In genomic region chr5:131854134-131854533, GRCh38 we compare ENCODE assay signal across 11 cellular contexts. TPM values are rescaled to one million over a fixed set of nuclear protein-coding genes. Genes with fewer than 3 reads are reported as not detected.
DNase-seq lines count a peak whose midpoint lies in the region; ATAC-seq and TF ChIP-seq lines count a peak whose summit lies in the region.
"Had no signal": no experiment of that assay in that cellular context is flagged by ENCODE, and none has a peak within 500 bp of the region (broad histone marks: within the 10 kb centered on the region; RNA-seq: fewer than 3 reads in every experiment).

No MANE protein-coding gene starts in this region.

- TF ChIP-seq EP300 in SK-N-SH (IDR thresholded peaks at IDR 0.05; ENCODE audit: borderline replicate concordance in 1 of 2, low read depth in 1 of 2, low read length in 1 of 2): no peak

- H3K9me3 ChIP-seq in SK-N-SH: no peaks in the 10 kb centered on the region
- peaks cover 0 to under 1% (median 0%) of the 10 kb centered on the region in 3 donors for H3K9me3 ChIP-seq in tibial artery

- intact Hi-C loops in tibial artery (cut with DNase I; ENCODE audit: low total_unique reads): no loop called here

- CTCF ChIA-PET in SK-N-SH (lab: Yijun Ruan, JAX): interaction anchor here (1.7 kb wide), 1 partner anchor 265 kb away, joined by 3 read pairs; no protein-coding TSS in a partner anchor

- DNase-seq in ELR (ENCODE audit: low read depth) (peak; percentile 72), SK-N-SH (no peak), NCI-H526 treated with DMSO at 0.1 percent for 48 hours (lab: John Stamatoyannopoulos, UW) (no peak), tibial artery (no peak), NCI-H2081 treated with DMSO at 0.1 percent for 48 hours (lab: John Stamatoyannopoulos, UW) (no peak)
- no peak for DNase-seq in activated naive CD8-positive, alpha-beta T cell treated with anti-CD3 and anti-CD28 coated beads, Interleukin-2, amount 50 U/mL, for 24 hours
- DNase-seq: Calu3; NCI-H146; stimulated activated CD8-positive, alpha-beta memory T cell treated with anti-CD3 and anti-CD28 coated beads, Interleukin-4, amount 100 ng/mL, for 48 hours had no signal

- H3F3A ChIP-seq in SK-N-SH (replicated peaks; ENCODE audit: insufficient read depth): no peaks in the 10 kb centered on the region

- TF ChIP-seq CTCF in SK-N-SH (IDR thresholded peaks at IDR 0.05) (no peak), tibial artery (IDR thresholded peaks at IDR 0.05) (no peak)

- no peaks in the 10 kb centered on the region for H3K79me2 ChIP-seq in SK-N-SH (ENCODE audit: insufficient read depth)

- no peak overlapping the region for H2AFZ ChIP-seq in SK-N-SH (ENCODE audit: low read depth)

- H3K27ac Mint-ChIP-seq in activated naive CD8-positive, alpha-beta T cell treated with anti-CD3 and anti-CD28 coated beads, Interleukin-2, amount 50 U/mL, for 24 hours: no peak overlapping the region

- H3K4me3 Mint-ChIP-seq in activated naive CD8-positive, alpha-beta T cell treated with anti-CD3 and anti-CD28 coated beads, Interleukin-2, amount 50 U/mL, for 24 hours: peak overlapping the region; percentile 37

- POLR2A ChIA-PET in SK-N-SH (lab: Yijun Ruan, JAX): no interaction called here

- H3K36me3 ChIP-seq in SK-N-SH (replicated peaks in 1 of 2; ENCODE audit: control insufficient read depth in 1 of 2, insufficient read depth in 2 of 2, low read length in 1 of 2) (no peaks in the 10 kb centered on the region), tibial artery (no peaks in the 10 kb centered on the region)

- no peaks in the 10 kb centered on the region for H3K27me3 Mint-ChIP-seq in activated naive CD8-positive, alpha-beta T cell treated with anti-CD3 and anti-CD28 coated beads, Interleukin-2, amount 50 U/mL, for 24 hours

- H3K9ac ChIP-seq in SK-N-SH: no peak overlapping the region

- peaks cover 4% of the 10 kb centered on the region for H3K36me3 Mint-ChIP-seq in activated naive CD8-positive, alpha-beta T cell treated with anti-CD3 and anti-CD28 coated beads, Interleukin-2, amount 50 U/mL, for 24 hours (ENCODE audit: low read depth)

- no peak for TF ChIP-seq RAD21 in SK-N-SH (IDR thresholded peaks at IDR 0.05; ENCODE audit: low read length)

- peaks cover 14% of the 10 kb centered on the region for H3K4me1 Mint-ChIP-seq in activated naive CD8-positive, alpha-beta T cell treated with anti-CD3 and anti-CD28 coated beads, Interleukin-2, amount 50 U/mL, for 24 hours

- peaks cover 16% of the 10 kb centered on the region for H3K9me3 Mint-ChIP-seq in activated naive CD8-positive, alpha-beta T cell treated with anti-CD3 and anti-CD28 coated beads, Interleukin-2, amount 50 U/mL, for 24 hours

- H3K4me1 ChIP-seq in SK-N-SH (ENCODE audit: control insufficient read depth in 1 of 2, insufficient read depth in 2 of 2, low read depth in 1 of 2, low read length in 1 of 2): no peaks in the 10 kb centered on the region
- no peaks in the 10 kb centered on the region for H3K4me1 ChIP-seq in tibial artery

- ATAC-seq in GM21381 (IDR thresholded peaks at IDR 0.05; ENCODE audit: unreplicated experiment): peak; percentile 71
- peak; percentile 87 for ATAC-seq in HG03354 (IDR thresholded peaks at IDR 0.05; ENCODE audit: poor library complexity, severe bottlenecking, unreplicated experiment)
- ATAC-seq in activated naive CD8-positive, alpha-beta T cell treated with anti-CD3 and anti-CD28 coated beads, Interleukin-2, amount 50 U/mL, for 24 hours: peak; percentile 54

- no peaks in the 10 kb centered on the region for H4K20me1 ChIP-seq in SK-N-SH (ENCODE audit: insufficient read depth)

- H3K4me2 ChIP-seq in SK-N-SH: no peak overlapping the region

- H3K27ac ChIP-seq in SK-N-SH (ENCODE audit: low read depth in 2 of 2, low read length in 1 of 2) (no peak overlapping the region), tibial artery (no peak overlapping the region)

- H3K9me2 ChIP-seq in SK-N-SH: no peaks in the 10 kb centered on the region

- H3K27me3 ChIP-seq in SK-N-SH (ENCODE audit: insufficient read depth) (no peaks in the 10 kb centered on the region), tibial artery (no peaks in the 10 kb centered on the region)

- H3K4me3 ChIP-seq in SK-N-SH (ENCODE audit: low read depth in 2 of 2, low read length in 1 of 2) (no peak overlapping the region), tibial artery (no peak overlapping the region)

TF ChIP-seq in SK-N-SH, 30 proteins besides CTCF, POLR2A, EP300 and RAD21:
- TF ChIP-seq YY1 (IDR thresholded peaks at IDR 0.05; ENCODE audit: low read depth) (no peak), GATA2 (CRISPR knock-in tag; IDR thresholded peaks at IDR 0.05) (no peak), TEAD4 (IDR thresholded peaks at IDR 0.05; ENCODE audit: borderline replicate concordance, insufficient read depth) (no peak), MEF2A (IDR thresholded peaks at IDR 0.05; ENCODE audit: borderline replicate concordance, low read depth) (no peak), USF2 (IDR thresholded peaks at IDR 0.05; ENCODE audit: borderline replicate concordance, low read depth, low read length) (no peak), IRF3 (IDR thresholded peaks at IDR 0.05; ENCODE audit: low read depth, low read length) (no peak), SMC3 (IDR thresholded peaks at IDR 0.05; ENCODE audit: low read depth, low read length) (no peak), MXI1 (IDR thresholded peaks at IDR 0.05; ENCODE audit: low read depth, low read length) (no peak), TCF12 (IDR thresholded peaks at IDR 0.05) (no peak)

RNA-seq across cellular contexts. Expression of gene FNIP1, which starts 57.3 kb away (rescaled TPM):
- 2.4 and 3.7 TPM in 2 replicates for polyA plus RNA-seq in SK-N-SH (2012; rRNA removed)
- 3.4 and 3.6 TPM in 2 replicates for polyA plus RNA-seq in SK-N-SH (2012; cell fraction: cytosol; rRNA removed)
- 5.2 and 8.3 TPM in 2 replicates for polyA plus RNA-seq in SK-N-SH (2012; cell fraction: nucleus; rRNA removed)
